Comparison of ENCODE assay signal across 1 cellular context in the genomic region with DNA sequence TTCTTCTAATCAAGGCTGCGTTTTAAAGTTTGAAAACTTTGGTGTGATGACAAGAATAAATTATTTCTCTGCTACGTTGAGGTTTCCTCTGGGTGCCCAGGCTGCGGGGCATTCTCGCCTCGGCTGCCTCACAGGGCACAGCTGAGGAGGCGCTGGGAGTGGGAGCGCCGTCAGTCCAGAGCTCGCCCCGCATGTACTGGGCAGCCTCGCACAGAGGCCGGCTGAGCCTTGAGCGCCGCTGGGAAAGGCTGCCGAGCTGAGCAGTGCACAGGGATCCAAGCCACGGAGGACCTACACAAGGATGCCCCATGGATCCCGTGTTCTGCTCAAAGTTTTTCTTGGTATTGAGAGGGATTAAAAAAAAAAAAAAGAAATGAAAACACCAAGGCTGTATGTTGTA.
TF ChIP-seq lines count a peak whose summit lies in the region.

No MANE protein-coding gene starts in this region.

TF ChIP-seq in GM23338, 12 proteins besides CTCF, POLR2A, EP300 and RAD21 (continued from another document):
- TF ChIP-seq, protein P1, sequence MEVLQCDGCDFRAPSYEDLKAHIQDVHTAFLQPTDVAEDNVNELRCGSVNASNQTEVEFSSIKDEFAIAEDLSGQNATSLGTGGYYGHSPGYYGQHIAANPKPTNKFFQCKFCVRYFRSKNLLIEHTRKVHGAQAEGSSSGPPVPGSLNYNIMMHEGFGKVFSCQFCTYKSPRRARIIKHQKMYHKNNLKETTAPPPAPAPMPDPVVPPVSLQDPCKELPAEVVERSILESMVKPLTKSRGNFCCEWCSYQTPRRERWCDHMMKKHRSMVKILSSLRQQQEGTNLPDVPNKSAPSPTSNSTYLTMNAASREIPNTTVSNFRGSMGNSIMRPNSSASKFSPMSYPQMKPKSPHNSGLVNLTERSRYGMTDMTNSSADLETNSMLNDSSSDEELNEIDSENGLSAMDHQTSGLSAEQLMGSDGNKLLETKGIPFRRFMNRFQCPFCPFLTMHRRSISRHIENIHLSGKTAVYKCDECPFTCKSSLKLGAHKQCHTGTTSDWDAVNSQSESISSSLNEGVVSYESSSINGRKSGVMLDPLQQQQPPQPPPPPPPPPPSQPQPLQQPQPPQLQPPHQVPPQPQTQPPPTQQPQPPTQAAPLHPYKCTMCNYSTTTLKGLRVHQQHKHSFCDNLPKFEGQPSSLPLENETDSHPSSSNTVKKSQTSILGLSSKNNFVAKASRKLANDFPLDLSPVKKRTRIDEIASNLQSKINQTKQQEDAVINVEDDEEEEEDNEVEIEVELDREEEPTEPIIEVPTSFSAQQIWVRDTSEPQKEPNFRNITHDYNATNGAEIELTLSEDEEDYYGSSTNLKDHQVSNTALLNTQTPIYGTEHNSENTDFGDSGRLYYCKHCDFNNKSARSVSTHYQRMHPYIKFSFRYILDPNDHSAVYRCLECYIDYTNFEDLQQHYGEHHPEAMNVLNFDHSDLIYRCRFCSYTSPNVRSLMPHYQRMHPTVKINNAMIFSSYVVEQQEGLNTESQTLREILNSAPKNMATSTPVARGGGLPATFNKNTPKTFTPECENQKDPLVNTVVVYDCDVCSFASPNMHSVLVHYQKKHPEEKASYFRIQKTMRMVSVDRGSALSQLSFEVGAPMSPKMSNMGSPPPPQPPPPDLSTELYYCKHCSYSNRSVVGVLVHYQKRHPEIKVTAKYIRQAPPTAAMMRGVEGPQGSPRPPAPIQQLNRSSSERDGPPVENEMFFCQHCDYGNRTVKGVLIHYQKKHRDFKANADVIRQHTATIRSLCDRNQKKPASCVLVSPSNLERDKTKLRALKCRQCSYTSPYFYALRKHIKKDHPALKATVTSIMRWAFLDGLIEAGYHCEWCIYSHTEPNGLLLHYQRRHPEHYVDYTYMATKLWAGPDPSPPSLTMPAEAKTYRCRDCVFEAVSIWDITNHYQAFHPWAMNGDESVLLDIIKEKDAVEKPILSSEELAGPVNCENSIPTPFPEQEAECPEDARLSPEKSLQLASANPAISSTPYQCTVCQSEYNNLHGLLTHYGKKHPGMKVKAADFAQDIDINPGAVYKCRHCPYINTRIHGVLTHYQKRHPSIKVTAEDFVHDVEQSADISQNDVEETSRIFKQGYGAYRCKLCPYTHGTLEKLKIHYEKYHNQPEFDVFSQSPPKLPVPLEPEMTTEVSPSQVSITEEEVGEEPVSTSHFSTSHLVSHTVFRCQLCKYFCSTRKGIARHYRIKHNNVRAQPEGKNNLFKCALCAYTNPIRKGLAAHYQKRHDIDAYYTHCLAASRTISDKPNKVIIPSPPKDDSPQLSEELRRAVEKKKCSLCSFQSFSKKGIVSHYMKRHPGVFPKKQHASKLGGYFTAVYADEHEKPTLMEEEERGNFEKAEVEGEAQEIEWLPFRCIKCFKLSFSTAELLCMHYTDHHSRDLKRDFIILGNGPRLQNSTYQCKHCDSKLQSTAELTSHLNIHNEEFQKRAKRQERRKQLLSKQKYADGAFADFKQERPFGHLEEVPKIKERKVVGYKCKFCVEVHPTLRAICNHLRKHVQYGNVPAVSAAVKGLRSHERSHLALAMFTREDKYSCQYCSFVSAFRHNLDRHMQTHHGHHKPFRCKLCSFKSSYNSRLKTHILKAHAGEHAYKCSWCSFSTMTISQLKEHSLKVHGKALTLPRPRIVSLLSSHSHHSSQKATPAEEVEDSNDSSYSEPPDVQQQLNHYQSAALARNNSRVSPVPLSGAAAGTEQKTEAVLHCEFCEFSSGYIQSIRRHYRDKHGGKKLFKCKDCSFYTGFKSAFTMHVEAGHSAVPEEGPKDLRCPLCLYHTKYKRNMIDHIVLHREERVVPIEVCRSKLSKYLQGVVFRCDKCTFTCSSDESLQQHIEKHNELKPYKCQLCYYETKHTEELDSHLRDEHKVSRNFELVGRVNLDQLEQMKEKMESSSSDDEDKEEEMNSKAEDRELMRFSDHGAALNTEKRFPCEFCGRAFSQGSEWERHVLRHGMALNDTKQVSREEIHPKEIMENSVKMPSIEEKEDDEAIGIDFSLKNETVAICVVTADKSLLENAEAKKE (CRISPR knock-in tag; IDR thresholded peaks at IDR 0.05), result no peak
- TF ChIP-seq NANOG (IDR thresholded peaks at IDR 0.05; ENCODE audit: borderline replicate concordance), result no peak
- no peak for TF ChIP-seq EZH2 (IDR thresholded peaks at IDR 0.05; ENCODE audit: low read depth, unreplicated experiment)
